In genomic region chr17:51164911-51165679, GRCh38 we compare ENCODE assay signal across 8 cellular contexts. TPM values are rescaled to one million over a fixed set of nuclear protein-coding genes. Genes with fewer than 3 reads are reported as not detected.
DNase-seq lines count a peak whose midpoint lies in the region; ATAC-seq, FAIRE-seq and TF ChIP-seq lines count a peak whose summit lies in the region.

No MANE protein-coding gene starts in this region.

- peak overlapping the region; percentile 83 for H3K27ac ChIP-seq in CD4-positive, CD25-positive, alpha-beta regulatory T cell (ENCODE audit: insufficient read depth, low read length, poor library complexity, severe bottlenecking)
- H3K27ac ChIP-seq in angular gyrus (ENCODE audit: low read depth, low read length) (peak overlapping the region; percentile 87), HepG2 (ENCODE audit: extremely low read length, insufficient read depth, low read length) (peak overlapping the region; percentile 80)

- peaks cover 7% of the 10 kb centered on the region for H3K4me1 ChIP-seq in CD4-positive, CD25-positive, alpha-beta regulatory T cell (ENCODE audit: control insufficient read depth, insufficient read depth, low read length, poor library complexity, severe bottlenecking)
- peaks cover 32% of the 10 kb centered on the region for H3K4me1 ChIP-seq in HepG2 (ENCODE audit: insufficient read depth, low read length)

- peaks cover 0 to 35% (median 20%) of the 10 kb centered on the region in 4 donors for H3K4me1 Mint-ChIP-seq in CD4-positive, CD25-positive, alpha-beta regulatory T cell
- H3K4me1 Mint-ChIP-seq in type B pancreatic cell (ENCODE audit: unreplicated experiment): peaks cover 20% of the 10 kb centered on the region

- H3K9ac ChIP-seq in HepG2 (ENCODE audit: insufficient read depth, low read depth, low read length): peak overlapping the region; percentile 89

- peak overlapping the region; percentile 91 to 98 (median 94) for H3K4me3 Mint-ChIP-seq in CD4-positive, CD25-positive, alpha-beta regulatory T cell
- peak overlapping the region; percentile 94 for H3K4me3 Mint-ChIP-seq in type B pancreatic cell

- H3K36me3 Mint-ChIP-seq in CD4-positive, CD25-positive, alpha-beta regulatory T cell: peaks cover 30% of the 10 kb centered on the region
- peaks cover 21% of the 10 kb centered on the region for H3K36me3 Mint-ChIP-seq in type B pancreatic cell

- H3K4me3 ChIP-seq in CD4-positive, CD25-positive, alpha-beta regulatory T cell (ENCODE audit: low read depth, low read length): no peak overlapping the region
- H3K4me3 ChIP-seq in HepG2 (replicated peaks in 1 of 3; ENCODE audit: insufficient read depth in 1 of 3, low read depth in 2 of 3, low read length in 3 of 3): peak overlapping the region; percentile 70 to 96 (median 88)

- FAIRE-seq in HepG2 (lab: Jason Lieb, UNC): no peak

- no peaks in the 10 kb centered on the region for H3K9me3 ChIP-seq in CD4-positive, CD25-positive, alpha-beta regulatory T cell (ENCODE audit: control insufficient read depth in 2 of 2, low read length in 2 of 2)
- no peaks in the 10 kb centered on the region for H3K9me3 ChIP-seq in HepG2 (ENCODE audit: low read length)

- ATAC-seq in CD4-positive, CD25-positive, alpha-beta regulatory T cell (ENCODE audit: low read depth in 2 of 2): no peak
- peak; percentile 36 for ATAC-seq in HepG2
- no peak for ATAC-seq in GM21723 (IDR thresholded peaks at IDR 0.05; ENCODE audit: unreplicated experiment)
- ATAC-seq in GM21360 (IDR thresholded peaks at IDR 0.05; ENCODE audit: unreplicated experiment): no peak

- POLR2A ChIA-PET in HepG2 (lab: Yijun Ruan, JAX): interaction anchor here (0.6 to 5.3 kb wide), 5 partner anchors 10 to 45 kb away, joined by 3 to 43 read pairs (median 4); partner anchors contain the start of gene NME1

- WGBS in HepG2 (ENCODE audit: low lambda C conversion rate): 64% methylated on average over 16 of the region's 16 CpGs

- H3K9me3 Mint-ChIP-seq in CD4-positive, CD25-positive, alpha-beta regulatory T cell: no peaks in the 10 kb centered on the region
- no peaks in the 10 kb centered on the region for H3K9me3 Mint-ChIP-seq in type B pancreatic cell

- intact Hi-C loops in HepG2 (cut with micrococcal nuclease; ENCODE audit: unreplicated experiment): loop anchor here (5.0 kb wide), 1 partner anchor 163 kb away; no protein-coding TSS in a partner anchor

- CTCF ChIA-PET in HepG2 (lab: Yijun Ruan, JAX; ENCODE audit: low intra/inter-chr PET ratio, low total read pairs): interaction anchor here (1.2 kb wide), 1 partner anchor 164 kb away, joined by 3 read pairs; no protein-coding TSS in a partner anchor

- no peaks in the 10 kb centered on the region for H4K20me1 ChIP-seq in HepG2 (ENCODE audit: insufficient read depth, low read length)

- no peak for TF ChIP-seq POLR2A in HepG2 (IDR thresholded peaks at IDR 0.05; ENCODE audit: insufficient read depth in 1 of 2, low read depth in 2 of 2, low read length in 2 of 2)

- peaks cover 17% of the 10 kb centered on the region for H3K79me2 ChIP-seq in HepG2 (ENCODE audit: insufficient read depth, low read length)

- H3K36me3 ChIP-seq in CD4-positive, CD25-positive, alpha-beta regulatory T cell (ENCODE audit: control insufficient read depth, insufficient read depth, low read length): peaks cover 24% of the 10 kb centered on the region
- H3K36me3 ChIP-seq in HepG2 (replicated peaks in 1 of 2; ENCODE audit: control insufficient read depth in 1 of 2, insufficient read depth in 2 of 2, low read length in 2 of 2): peaks cover 20 to 57% of the 10 kb centered on the region in 2 experiments

- H3K27me3 Mint-ChIP-seq in CD4-positive, CD25-positive, alpha-beta regulatory T cell: no peaks in the 10 kb centered on the region
- no peaks in the 10 kb centered on the region for H3K27me3 Mint-ChIP-seq in type B pancreatic cell

- H3K4me2 ChIP-seq in HepG2 (ENCODE audit: low read depth, low read length): peak overlapping the region; percentile 88

- no peak for TF ChIP-seq RAD21 in HepG2 (CRISPR knock-in tag; IDR thresholded peaks at IDR 0.05)

- in situ Hi-C loops in KBM-7 (cut with MboI; ENCODE audit: low pct_unique_long_range_greater_than_20kb, low sequenced_read_pairs): no loop called here
- in situ Hi-C loops in HepG2 (cut with HindIII; ENCODE audit: extremely low pct_ligation_motif_present, low pct_unique_long_range_greater_than_20kb): no loop called here

- peak overlapping the region; percentile 98 to 99 (median 99) for H3K27ac Mint-ChIP-seq in CD4-positive, CD25-positive, alpha-beta regulatory T cell
- H3K27ac Mint-ChIP-seq in type B pancreatic cell: peak overlapping the region; percentile 94

- TF ChIP-seq CTCF in HepG2 (CRISPR knock-in tag; IDR thresholded peaks at IDR 0.05) (no peak), type B pancreatic cell (conservative IDR thresholded peaks at IDR 0.05) (no peak)

- no peak for DNase-seq in CD4-positive, CD25-positive, alpha-beta regulatory T cell
- peak; percentile 26 for DNase-seq in KBM-7
- peak; percentile 28 for DNase-seq in HepG2 (ENCODE audit: low spot score)
- no peak for DNase-seq in type B pancreatic cell (ENCODE audit: extremely low spot score, unreplicated experiment)
- DNase-seq in NCI-H2107 (lab: John Stamatoyannopoulos, UW): no peak

- no peak for TF ChIP-seq EP300 in HepG2 (IDR thresholded peaks at IDR 0.05; ENCODE audit: low read depth in 2 of 2, low read length in 2 of 2)
- no peak for TF ChIP-seq EP300 in HepG2 (CRISPR knock-in tag; IDR thresholded peaks at IDR 0.05; ENCODE audit: borderline replicate concordance)

- no peak overlapping the region for H2AFZ ChIP-seq in HepG2 (ENCODE audit: low read length)

- no peaks in the 10 kb centered on the region for H3K27me3 ChIP-seq in CD4-positive, CD25-positive, alpha-beta regulatory T cell (ENCODE audit: control insufficient read depth, insufficient read depth, low read length)
- no peaks in the 10 kb centered on the region for H3K27me3 ChIP-seq in HepG2 (ENCODE audit: control insufficient read depth in 1 of 2, insufficient read depth in 2 of 2, low read length in 2 of 2)

- no TSS peak for BruUV-seq in HepG2 (replicated peaks; lab: Mats Ljungman, UMichigan)

RNA-seq across cellular contexts. Expression of gene NME2, which starts 1.1 kb away (rescaled TPM):
- total RNA-seq in CD4-positive, CD25-positive, alpha-beta regulatory T cell: 167 TPM
- polyA plus RNA-seq in CD4-positive, CD25-positive, alpha-beta regulatory T cell: 100 to 1,000 TPM; 304 to 341 (median 328) TPM
- 1,213 and 1,462 TPM in 2 replicates for total RNA-seq in HepG2 (2016; rRNA removed; fragmentation: Illumina TruSeq; extraction: Trizol)
- 3,248 and 3,475 TPM in 2 replicates for total RNA-seq in HepG2 (2016; cell fraction: cytosol; rRNA removed; fragmentation: Illumina TruSeq; extraction: Trizol; ENCODE audit: low read depth)
- total RNA-seq in HepG2 (2016; cell fraction: insoluble cytoplasmic fraction; rRNA removed; fragmentation: Illumina TruSeq; extraction: Trizol): 1,244 and 1,442 TPM in 2 replicates
- total RNA-seq in HepG2 (2016; cell fraction: membrane; rRNA removed; fragmentation: Illumina TruSeq; extraction: Trizol): 1,855 and 2,042 TPM in 2 replicates
- 411 and 427 TPM in 2 replicates for total RNA-seq in HepG2 (2016; cell fraction: nucleus; rRNA removed; fragmentation: Illumina TruSeq; extraction: Trizol)
- 670 and 790 TPM in 2 replicates for polyA plus RNA-seq in HepG2 (2011; rRNA removed)
- 823 and 1,054 TPM in 2 replicates for polyA plus RNA-seq in HepG2 (2011; cell fraction: cytosol; rRNA removed)
- 217 and 230 TPM in 2 replicates for polyA plus RNA-seq in HepG2 (2011; cell fraction: nucleus; rRNA removed)
- 662 and 954 TPM in 2 replicates for polyA plus RNA-seq in HepG2 (2012)
- 3,109 and 3,480 TPM in 2 replicates for polyA plus RNA-seq in HepG2 (2016; cell fraction: cytosol; fragmentation: Illumina TruSeq; extraction: Trizol; ENCODE audit: low read depth)
- polyA plus RNA-seq in HepG2 (2016; cell fraction: insoluble cytoplasmic fraction; fragmentation: Illumina TruSeq; extraction: Trizol; ENCODE audit: low read depth): 1,218 and 1,270 TPM in 2 replicates
- 1,530 and 1,727 TPM in 2 replicates for polyA plus RNA-seq in HepG2 (2016; cell fraction: membrane; fragmentation: Illumina TruSeq; extraction: Trizol; ENCODE audit: low read depth)
- 589 and 653 TPM in 2 replicates for polyA plus RNA-seq in HepG2 (2016; cell fraction: nucleus; fragmentation: Illumina TruSeq; extraction: Trizol; ENCODE audit: insufficient read depth, low read depth)
- 231 and 251 TPM in 2 replicates for polyA minus RNA-seq in HepG2 (2011; rRNA and poly(A)+ RNA removed; ENCODE audit: low replicate concordance)
- 123 and 148 TPM in 2 replicates for polyA minus RNA-seq in HepG2 (2011; cell fraction: cytosol; rRNA and poly(A)+ RNA removed)
- 67.9 and 74.3 TPM in 2 replicates for polyA minus RNA-seq in HepG2 (2011; cell fraction: nucleus; rRNA and poly(A)+ RNA removed)
- total RNA-seq in type B pancreatic cell (ENCODE audit: low replicate concordance): 481 and 483 TPM in 2 replicates

RNA-seq across cellular contexts. Expression of gene NME1, which starts 11.7 kb away (rescaled TPM):
- 14.1 TPM for total RNA-seq in CD4-positive, CD25-positive, alpha-beta regulatory T cell
- polyA plus RNA-seq in CD4-positive, CD25-positive, alpha-beta regulatory T cell: 10 to 100 TPM; 46.3 to 72.3 (median 55.0) TPM
- total RNA-seq in HepG2 (2016; rRNA removed; fragmentation: Illumina TruSeq; extraction: Trizol) (516 and 689 TPM in 2 replicates), type B pancreatic cell (ENCODE audit: low replicate concordance) (143 and 163 TPM in 2 replicates)
- 170 and 196 TPM in 2 replicates for total RNA-seq in HepG2 (2016; cell fraction: cytosol; rRNA removed; fragmentation: Illumina TruSeq; extraction: Trizol; ENCODE audit: low read depth)
- total RNA-seq in HepG2 (2016; cell fraction: insoluble cytoplasmic fraction; rRNA removed; fragmentation: Illumina TruSeq; extraction: Trizol): 532 and 791 TPM in 2 replicates
- 214 and 233 TPM in 2 replicates for total RNA-seq in HepG2 (2016; cell fraction: membrane; rRNA removed; fragmentation: Illumina TruSeq; extraction: Trizol)
- 167 and 182 TPM in 2 replicates for total RNA-seq in HepG2 (2016; cell fraction: nucleus; rRNA removed; fragmentation: Illumina TruSeq; extraction: Trizol)
- 195 and 295 TPM in 2 replicates for polyA plus RNA-seq in HepG2 (2011; rRNA removed)
- polyA plus RNA-seq in HepG2 (2011; cell fraction: cytosol; rRNA removed): 252 and 270 TPM in 2 replicates
- 48.6 and 52.8 TPM in 2 replicates for polyA plus RNA-seq in HepG2 (2011; cell fraction: nucleus; rRNA removed)
- 169 and 175 TPM in 2 replicates for polyA plus RNA-seq in HepG2 (2012)
- 162 and 186 TPM in 2 replicates for polyA plus RNA-seq in HepG2 (2016; cell fraction: cytosol; fragmentation: Illumina TruSeq; extraction: Trizol; ENCODE audit: low read depth)
- polyA plus RNA-seq in HepG2 (2016; cell fraction: insoluble cytoplasmic fraction; fragmentation: Illumina TruSeq; extraction: Trizol; ENCODE audit: low read depth): 628 and 715 TPM in 2 replicates
- polyA plus RNA-seq in HepG2 (2016; cell fraction: membrane; fragmentation: Illumina TruSeq; extraction: Trizol; ENCODE audit: low read depth): 161 and 191 TPM in 2 replicates
- 247 and 257 TPM in 2 replicates for polyA plus RNA-seq in HepG2 (2016; cell fraction: nucleus; fragmentation: Illumina TruSeq; extraction: Trizol; ENCODE audit: insufficient read depth, low read depth)
- polyA minus RNA-seq in HepG2 (2011; rRNA and poly(A)+ RNA removed; ENCODE audit: low replicate concordance): 45.8 and 143 TPM in 2 replicates
- 27.9 and 30.1 TPM in 2 replicates for polyA minus RNA-seq in HepG2 (2011; cell fraction: cytosol; rRNA and poly(A)+ RNA removed)
- 38.6 and 43.3 TPM in 2 replicates for polyA minus RNA-seq in HepG2 (2011; cell fraction: nucleus; rRNA and poly(A)+ RNA removed)

RNA-seq across cellular contexts. Expression of gene SPAG9, which starts 44.4 kb away (rescaled TPM):
- total RNA-seq in CD4-positive, CD25-positive, alpha-beta regulatory T cell: 98.4 TPM
- polyA plus RNA-seq in CD4-positive, CD25-positive, alpha-beta regulatory T cell: 1 to 10 TPM; 4.7 to 6.8 (median 5.8) TPM
- 78.6 and 84.0 TPM in 2 replicates for total RNA-seq in HepG2 (2016; rRNA removed; fragmentation: Illumina TruSeq; extraction: Trizol)
- 25.2 and 27.3 TPM in 2 replicates for total RNA-seq in HepG2 (2016; cell fraction: cytosol; rRNA removed; fragmentation: Illumina TruSeq; extraction: Trizol; ENCODE audit: low read depth)
- total RNA-seq in HepG2 (2016; cell fraction: insoluble cytoplasmic fraction; rRNA removed; fragmentation: Illumina TruSeq; extraction: Trizol): 75.2 and 83.1 TPM in 2 replicates
- total RNA-seq in HepG2 (2016; cell fraction: membrane; rRNA removed; fragmentation: Illumina TruSeq; extraction: Trizol): 23.1 and 27.9 TPM in 2 replicates
- 89.8 and 99.0 TPM in 2 replicates for total RNA-seq in HepG2 (2016; cell fraction: nucleus; rRNA removed; fragmentation: Illumina TruSeq; extraction: Trizol)
- polyA plus RNA-seq in HepG2 (2011; rRNA removed): 43.2 and 44.9 TPM in 2 replicates
- polyA plus RNA-seq in HepG2 (2011; cell fraction: cytosol; rRNA removed): 18.3 and 25.5 TPM in 2 replicates
- 67.1 and 78.9 TPM in 2 replicates for polyA plus RNA-seq in HepG2 (2011; cell fraction: nucleus; rRNA removed)
- 63.1 and 79.2 TPM in 2 replicates for polyA plus RNA-seq in HepG2 (2012)
- polyA plus RNA-seq in HepG2 (2016; cell fraction: cytosol; fragmentation: Illumina TruSeq; extraction: Trizol; ENCODE audit: low read depth): 1.3 and 1.9 TPM in 2 replicates
- polyA plus RNA-seq in HepG2 (2016; cell fraction: insoluble cytoplasmic fraction; fragmentation: Illumina TruSeq; extraction: Trizol; ENCODE audit: low read depth): 42.2 and 44.9 TPM in 2 replicates
- polyA plus RNA-seq in HepG2 (2016; cell fraction: membrane; fragmentation: Illumina TruSeq; extraction: Trizol; ENCODE audit: low read depth): 4.0 and 4.4 TPM in 2 replicates
- 95.1 and 98.4 TPM in 2 replicates for polyA plus RNA-seq in HepG2 (2016; cell fraction: nucleus; fragmentation: Illumina TruSeq; extraction: Trizol; ENCODE audit: insufficient read depth, low read depth)
- polyA minus RNA-seq in HepG2 (2011; rRNA and poly(A)+ RNA removed; ENCODE audit: low replicate concordance): 77.5 and 113 TPM in 2 replicates
- 61.9 and 76.0 TPM in 2 replicates for polyA minus RNA-seq in HepG2 (2011; cell fraction: cytosol; rRNA and poly(A)+ RNA removed)
- 204 and 233 TPM in 2 replicates for polyA minus RNA-seq in HepG2 (2011; cell fraction: nucleus; rRNA and poly(A)+ RNA removed)
- 73.2 and 82.9 TPM in 2 replicates for total RNA-seq in type B pancreatic cell (ENCODE audit: low replicate concordance)

Comparison
In these comparisons a context has a peak if more than half of its experiments do, and no peak if none do; other contexts are left out.
1. DNase-seq: peak in KBM-7 (single experiment) and HepG2 (single experiment); none in CD4-positive, CD25-positive, alpha-beta regulatory T cell (0 of 3), type B pancreatic cell (single experiment) and NCI-H2107 (single experiment).
2. Peak in every context shown above with its lines, with median percentiles within 50 percentile points of each other: H3K27ac ChIP-seq.